Comparison of ENCODE assay signal across 8 cellular contexts in the genomic region with DNA sequence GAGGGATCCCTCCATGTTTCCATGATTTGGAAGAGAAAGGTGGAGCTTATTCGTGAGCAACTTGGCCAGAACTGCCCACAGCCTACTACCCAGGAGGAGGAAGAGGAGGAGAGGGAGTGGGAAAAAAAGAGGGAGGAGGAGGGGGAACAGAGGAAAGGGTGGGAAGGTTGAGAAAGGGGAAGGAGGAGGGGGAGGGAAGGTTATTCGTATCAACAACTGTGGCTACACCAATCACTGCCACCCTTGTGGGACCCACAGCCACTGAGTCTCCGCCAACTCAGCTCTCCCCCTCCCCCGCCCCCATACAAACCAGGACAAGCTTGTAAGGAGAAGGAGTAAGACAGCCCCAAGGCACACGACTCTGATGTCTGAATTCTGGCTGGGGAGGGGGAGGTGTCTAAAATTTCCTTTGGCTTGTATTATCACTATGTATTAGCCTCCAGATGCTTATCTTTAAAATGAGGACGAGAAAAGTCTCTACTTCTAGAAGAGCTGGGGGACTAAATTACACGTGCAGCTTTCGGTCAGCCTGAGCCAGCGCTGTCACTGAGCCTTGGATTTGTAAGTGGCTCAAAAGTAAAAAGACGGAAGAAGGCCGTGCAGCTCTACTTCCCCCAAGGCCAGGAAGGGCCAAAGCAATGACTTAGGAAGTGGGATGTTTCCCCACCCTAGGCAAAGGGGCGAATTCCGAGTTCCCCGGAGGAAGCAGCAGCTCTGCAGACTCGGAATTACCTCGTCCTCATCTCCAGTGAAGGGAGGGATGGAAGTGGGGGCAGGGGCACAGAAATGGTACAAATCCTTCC. TPM values are rescaled to one million over a fixed set of nuclear protein-coding genes. Genes with fewer than 3 reads are reported as not detected.
DNase-seq lines count a peak whose midpoint lies in the region; ATAC-seq, FAIRE-seq and TF ChIP-seq lines count a peak whose summit lies in the region.

No MANE protein-coding gene starts in this region.

- H4K8ac ChIP-seq in mesendoderm (ENCODE audit: low read depth, low read length), result no peak overlapping the region

- DNase-seq in HAP-1 (ENCODE audit: low spot score in 2 of 2), result peak; percentile 53 to 68
- DNase-seq in SJSA1 (ENCODE audit: low read depth in 1 of 2, low spot score in 2 of 2), result peak; percentile 59 to 62
- DNase-seq in dorsolateral prefrontal cortex, result peak in 1 of 10 donors; percentile 17
- DNase-seq in mesendoderm, result peak; percentile 84
- DNase-seq in ureter (ENCODE audit: low spot score), result peak; percentile 42
- no peak for DNase-seq in GM12892 (ENCODE audit: insufficient read length)

- peaks cover 23% of the 10 kb centered on the region for H3K4me1 ChIP-seq in HAP-1
- peaks cover 34% of the 10 kb centered on the region for H3K4me1 ChIP-seq in SJSA1 (replicated peaks)
- peaks cover 11% of the 10 kb centered on the region for H3K4me1 ChIP-seq in mesendoderm (ENCODE audit: control insufficient read depth, low read depth, low read length)

- ATAC-seq in GM21526 (IDR thresholded peaks at IDR 0.05; ENCODE audit: low FRiP score, unreplicated experiment), result no peak
- no peak for ATAC-seq in HG02623 (IDR thresholded peaks at IDR 0.05; ENCODE audit: unreplicated experiment)

- peaks cover 26% of the 10 kb centered on the region for H3K79me1 ChIP-seq in mesendoderm (ENCODE audit: low read length)

- H2BK5ac ChIP-seq in mesendoderm (ENCODE audit: low read length), result no peak overlapping the region

- peak overlapping the region; percentile 92 for H3K9ac ChIP-seq in mesendoderm (ENCODE audit: low read length)

- no peak overlapping the region for H3K4ac ChIP-seq in mesendoderm (ENCODE audit: low read depth, low read length)

- peak overlapping the region; percentile 81 for H3K4me3 ChIP-seq in HAP-1
- peak overlapping the region; percentile 80 for H3K4me3 ChIP-seq in SJSA1
- H3K4me3 ChIP-seq in dorsolateral prefrontal cortex, result peak overlapping the region; percentile 59 to 96 (median 84)
- H3K4me3 ChIP-seq in mesendoderm (ENCODE audit: low read length), result peak overlapping the region; percentile 92

- intact Hi-C loops in dorsolateral prefrontal cortex (cut with DNase I), result loop anchor here (2.0 to 10.0 kb wide), 4 partner anchors 19 to 75 kb away; a partner anchor contains a TSS

- peak overlapping the region; percentile 93 for H3K56ac ChIP-seq in mesendoderm (ENCODE audit: low read length)

- no peak overlapping the region for H2BK15ac ChIP-seq in mesendoderm (replicated peaks; ENCODE audit: low read depth)

- no peak for TF ChIP-seq POLR2A in GM12892 (IDR thresholded peaks at IDR 0.05; ENCODE audit: low read depth, low read length)

- no peak for TF ChIP-seq CTCF in dorsolateral prefrontal cortex (IDR thresholded peaks at IDR 0.05 in 54 of 56, conservative IDR thresholded peaks at IDR 0.05 in 2 of 56; ENCODE audit: low read depth in 1 of 56, partially characterized antibody in 56 of 56)

- peaks cover 55% of the 10 kb centered on the region for H3K79me2 ChIP-seq in mesendoderm (ENCODE audit: control insufficient read depth, insufficient read depth, low read length)

- whole genome bisulfite sequencing in mesendoderm (ENCODE audit: extremely low coverage, insufficient coverage, low lambda C conversion rate), result no CpG with 5 or more reads among the region's 16 CpGs

- in situ Hi-C loops in HAP-1 (cut with MboI; ENCODE audit: low sequenced_read_pairs), result no loop called here

- H3K23ac ChIP-seq in mesendoderm (ENCODE audit: low read length), result peak overlapping the region; percentile 80

- no peak overlapping the region for H4K5ac ChIP-seq in mesendoderm (ENCODE audit: low read length)

- no peak for FAIRE-seq in GM12892 (lab: Jason Lieb, UNC)

- no peak overlapping the region for H3K18ac ChIP-seq in mesendoderm (ENCODE audit: low read length)

- H3K27ac ChIP-seq in SJSA1, result no peak overlapping the region
- peak overlapping the region in 56 of 59 donors; percentile 20 to 94 (median 80) for H3K27ac ChIP-seq in dorsolateral prefrontal cortex
- no peak overlapping the region for H3K27ac ChIP-seq in mesendoderm (ENCODE audit: low read depth, low read length)

- H3K36me3 ChIP-seq in HAP-1 (replicated peaks), result peaks cover 5% of the 10 kb centered on the region; the same call in 1 of the 2 replicates
- peaks cover 21% of the 10 kb centered on the region for H3K36me3 ChIP-seq in SJSA1
- no peaks in the 10 kb centered on the region for H3K36me3 ChIP-seq in mesendoderm (ENCODE audit: control insufficient read depth, insufficient read depth, low read length)

- H3K27me3 ChIP-seq in HAP-1 (ENCODE audit: low read depth), result no peaks in the 10 kb centered on the region
- H3K27me3 ChIP-seq in SJSA1 (replicated peaks), result no peaks in the 10 kb centered on the region
- peaks cover 0 to 13% (median 0%) of the 10 kb centered on the region in 45 donors for H3K27me3 ChIP-seq in dorsolateral prefrontal cortex
- no peaks in the 10 kb centered on the region for H3K27me3 ChIP-seq in mesendoderm (ENCODE audit: insufficient read depth, low read length, poor library complexity)

- H3K9me3 ChIP-seq in HAP-1 (no peaks in the 10 kb centered on the region), SJSA1 (replicated peaks) (no peaks in the 10 kb centered on the region)

- peak overlapping the region; percentile 96 for H3K4me2 ChIP-seq in mesendoderm (ENCODE audit: low read length)

- H2AK5ac ChIP-seq in mesendoderm (ENCODE audit: low read length), result peak overlapping the region; percentile 94

- no peak overlapping the region for H2BK120ac ChIP-seq in mesendoderm (ENCODE audit: low read depth, low read length)

RNA-seq across cellular contexts. Expression of a gene that starts 1.0 kb away (rescaled TPM):
- total RNA-seq in SJSA1 (2014; rRNA removed; shearing (Covaris generic)), result 75.3 and 98.6 TPM in 2 replicates
- total RNA-seq in dorsolateral prefrontal cortex, result 100 to 1,000 TPM; 106 to 317 (median 196) TPM
- 234 TPM for polyA plus RNA-seq in mesendoderm (2013, experiment 1 of 2)
- 233 TPM for polyA plus RNA-seq in mesendoderm (2013, experiment 2 of 2)
- 260 TPM for total RNA-seq in ureter
- 207 TPM for polyA plus RNA-seq in GM12892 (2012; ENCODE audit: missing spikeins)

Comparison
In these comparisons a context has a peak if more than half of its experiments do, and no peak if none do; other contexts are left out.
1. H3K27ac ChIP-seq: peak in dorsolateral prefrontal cortex (56 of 59); none in SJSA1 (single experiment) and mesendoderm (single experiment).
2. Peak in every context shown above with its lines, with median percentiles within 50 percentile points of each other: H3K4me3 ChIP-seq.